In genomic region chr10:124418726-124419501, GRCh38 we compare ENCODE assay signal across 8 cellular contexts. TPM values are rescaled to one million over a fixed set of nuclear protein-coding genes. Genes with fewer than 3 reads are reported as not detected.
DNase-seq lines count a peak whose midpoint lies in the region; ATAC-seq, FAIRE-seq and TF ChIP-seq lines count a peak whose summit lies in the region.

TSS of gene OAT (minus strand) at chr10:124418923. CDS start at chr10:124412171, 6,752 bp downstream.

- no peak for TF ChIP-seq CTCF in astrocyte (IDR thresholded peaks at IDR 0.05; ENCODE audit: insufficient read depth, low read depth, low read length)

- DNase-seq in GM18507 (ENCODE audit: extremely low spot score, insufficient read length, low read depth) = peak; percentile 89
- peak; percentile 87 for DNase-seq in NCI-H2029 (lab: John Stamatoyannopoulos, UW)
- peak; percentile 96 for DNase-seq in T-helper 9 cell
- peak; percentile 83 for DNase-seq in astrocyte (ENCODE audit: low read depth)
- DNase-seq in right cardiac atrium = peak; percentile 98 to 99 (median 98)
- DNase-seq in pulmonary artery endothelial cell (ENCODE audit: low read depth, low spot score) = peak; percentile 69
- peak; percentile 97 for DNase-seq in urothelium cell line (ENCODE audit: low spot score)

- H3K27me3 ChIP-seq in astrocyte (ENCODE audit: insufficient read depth, low read length) = peaks cover 13% of the 10 kb centered on the region
- H3K27me3 ChIP-seq in right cardiac atrium (ENCODE audit: control insufficient read depth, insufficient read depth) = no peaks in the 10 kb centered on the region

- peaks cover 14% of the 10 kb centered on the region for H3K4me1 Mint-ChIP-seq in astrocyte (ENCODE audit: low read depth, unreplicated experiment)

- H3K9me3 ChIP-seq in astrocyte (ENCODE audit: insufficient read depth, low read depth, low read length) (no peaks in the 10 kb centered on the region), right cardiac atrium (ENCODE audit: control insufficient read depth, low read length) (no peaks in the 10 kb centered on the region)

- H3K27ac ChIP-seq in astrocyte (ENCODE audit: low read depth, low read length) = peak within 1 kb of the TSS; percentile 64
- H3K27ac ChIP-seq in right cardiac atrium (ENCODE audit: low read length) = peak within 1 kb of the TSS; percentile 73

- 3% methylated on average over 70 of the region's 70 CpGs for WGBS in right cardiac atrium

- ATAC-seq in HG02970 (IDR thresholded peaks at IDR 0.05; ENCODE audit: low FRiP score, unreplicated experiment) (peak; percentile 84), right cardiac atrium (peak; percentile 98)

- H3K4me1 ChIP-seq in astrocyte (ENCODE audit: insufficient read depth, low read length) = peaks cover 12% of the 10 kb centered on the region
- no peaks in the 10 kb centered on the region for H3K4me1 ChIP-seq in right cardiac atrium (ENCODE audit: control insufficient read depth, insufficient read depth, low read length)

- peaks cover 44% of the 10 kb centered on the region for H3K79me2 ChIP-seq in astrocyte (ENCODE audit: insufficient read depth, low read length)

- peaks cover 2% of the 10 kb centered on the region for H3K9me3 Mint-ChIP-seq in astrocyte (ENCODE audit: unreplicated experiment)

- H3K4me2 ChIP-seq in astrocyte (ENCODE audit: low read length) = peak within 1 kb of the TSS; percentile 89

- intact Hi-C loops in right cardiac atrium (cut with DNase I) = no loop called here

- H3K4me3 Mint-ChIP-seq in astrocyte (ENCODE audit: unreplicated experiment) = peak within 1 kb of the TSS; percentile 94

- H3K9ac ChIP-seq in astrocyte (ENCODE audit: low read length) = peak within 1 kb of the TSS; percentile 82

- H2AFZ ChIP-seq in astrocyte (ENCODE audit: low read depth, low read length) = peak within 1 kb of the TSS; percentile 78

- H3K27ac Mint-ChIP-seq in astrocyte (ENCODE audit: unreplicated experiment) = peak within 1 kb of the TSS; percentile 87

- H3K36me3 ChIP-seq in astrocyte (ENCODE audit: insufficient read depth, low read length) = no peaks in the 10 kb centered on the region

- FAIRE-seq in GM18507 (lab: Jason Lieb, UNC) = peak; percentile 88
- FAIRE-seq in astrocyte (lab: Jason Lieb, UNC) = no peak
- peak; percentile 70 for FAIRE-seq in urothelium cell line (lab: Jason Lieb, UNC)

- H3K36me3 Mint-ChIP-seq in astrocyte (ENCODE audit: low read depth, unreplicated experiment) = no peaks in the 10 kb centered on the region

- peaks cover 23% of the 10 kb centered on the region for H3K27me3 Mint-ChIP-seq in astrocyte (ENCODE audit: low read depth, unreplicated experiment)

- H4K20me1 ChIP-seq in astrocyte (ENCODE audit: insufficient read depth, low read length) = peaks cover 41% of the 10 kb centered on the region

- H3K4me3 ChIP-seq in astrocyte (ENCODE audit: insufficient read depth, low read depth, low read length) = peak within 1 kb of the TSS; percentile 80
- peak within 1 kb of the TSS; percentile 90 for H3K4me3 ChIP-seq in right cardiac atrium (ENCODE audit: low read length)

RNA-seq across cellular contexts. Expression of gene OAT, which starts in this region (rescaled TPM):
- total RNA-seq in astrocyte (119 and 120 TPM in 2 replicates), right cardiac atrium (10 to 100 TPM; 40.0 to 47.8 (median 43.7) TPM), pulmonary artery endothelial cell (145 and 147 TPM in 2 replicates)
- polyA plus RNA-seq in right cardiac atrium = 34.7 TPM

Comparison
In these comparisons a context has a peak if more than half of its experiments do, and no peak if none do; other contexts are left out.
1. Peak in every context shown above with its lines: DNase-seq, ATAC-seq, H3K4me3 ChIP-seq and H3K27ac ChIP-seq.